Comparison of ENCODE assay signal across 8 cellular contexts in the genomic region with DNA sequence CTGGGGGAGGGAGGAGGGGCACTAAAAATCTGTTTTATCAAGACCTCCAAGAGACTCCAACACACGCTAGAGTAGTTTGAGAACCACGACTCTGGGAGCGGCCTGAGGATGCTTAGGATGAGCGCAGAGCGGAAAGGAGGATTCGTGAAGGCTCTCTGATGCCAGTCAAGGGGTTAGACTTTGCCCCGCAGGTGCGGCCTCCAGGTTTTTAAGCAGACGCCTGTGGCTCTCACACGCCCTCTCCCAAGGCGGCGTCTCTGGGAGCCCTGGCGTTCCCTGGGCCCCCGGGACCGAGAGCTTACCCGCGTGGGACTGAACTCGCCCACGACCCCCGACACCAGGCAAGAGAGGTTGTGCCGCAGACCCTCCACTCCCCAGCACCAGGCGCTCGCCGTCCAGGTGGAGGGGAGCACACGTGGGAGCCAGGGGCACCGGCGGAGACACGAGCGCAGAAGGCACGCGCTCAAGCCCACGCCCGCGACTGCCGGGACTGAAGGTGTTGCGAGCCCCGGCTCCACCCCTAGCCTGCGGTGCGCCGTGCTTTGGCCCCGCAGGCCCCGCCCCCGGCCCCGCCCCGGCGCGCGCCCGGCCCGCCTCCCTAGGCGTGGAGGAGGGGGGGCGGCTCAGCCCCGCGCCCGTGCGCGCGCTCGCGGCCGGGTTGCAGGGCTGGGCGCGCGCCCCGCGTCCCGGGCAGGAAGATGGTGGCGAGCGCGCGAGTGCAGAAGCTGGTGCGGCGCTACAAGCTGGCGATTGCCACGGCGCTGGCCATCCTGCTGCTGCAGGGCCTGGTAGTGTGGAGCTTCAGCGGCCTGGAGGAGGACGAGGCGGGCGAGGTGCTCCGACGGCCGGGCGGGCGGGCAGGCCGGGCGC. TPM values are rescaled to one million over a fixed set of nuclear protein-coding genes. Genes with fewer than 3 reads are reported as not detected.
DNase-seq lines count a peak whose midpoint lies in the region; ATAC-seq and TF ChIP-seq lines count a peak whose summit lies in the region.

A gene (plus strand): TSS at position 684 of the 870 bp plus-strand sequence. CDS start 15 bp downstream, at position 699.

- H3K27me3 ChIP-seq in HUES6 (ENCODE audit: control insufficient read depth, insufficient read depth, low read length) (peaks cover 13% of the 10 kb centered on the region), OCI-LY1 (ENCODE audit: insufficient read depth, low read length) (no peaks in the 10 kb centered on the region; the same call in 1 of the 2 replicates)

- no peak for TF ChIP-seq CTCF in OCI-LY1 (IDR thresholded peaks at IDR 0.05; ENCODE audit: low read length)

- no peaks in the 10 kb centered on the region for H3K79me2 ChIP-seq in OCI-LY1 (ENCODE audit: insufficient read depth, low read length)

- DNase-seq in COLO829 (ENCODE audit: low spot score) (peak; percentile 89), activated T-cell treated with anti-CD3 and anti-CD28 coated beads for 1 hour (ENCODE audit: low read depth) (peak; percentile 90), epithelial cell of prostate (ENCODE audit: low read depth, low spot score) (peak; percentile 27), mucosa of gallbladder (ENCODE audit: low spot score) (peak; percentile 88)
- DNase-seq in stimulated activated CD8-positive, alpha-beta memory T cell treated with anti-CD3 and anti-CD28 coated beads, Interleukin-4, amount 100 ng/mL, for 24 hours (ENCODE audit: low read depth): peak; percentile 82

- H2AFZ ChIP-seq in OCI-LY1 (ENCODE audit: low read length): peak within 1 kb of the TSS; percentile 67

- H3K9me2 ChIP-seq in OCI-LY1 (ENCODE audit: low read depth, low read length): no peaks in the 10 kb centered on the region

- no peaks in the 10 kb centered on the region; the same call in 1 of the 2 replicates for H3F3A ChIP-seq in OCI-LY1 (ENCODE audit: insufficient read depth, low read length)

- H3K27ac ChIP-seq in HUES6 (ENCODE audit: low read depth, low read length): peak within 1 kb of the TSS; percentile 35; the same call in 1 of the 2 replicates
- no peak within 1 kb of the TSS for H3K27ac ChIP-seq in OCI-LY1 (ENCODE audit: low read depth, low read length, poor library complexity, severe bottlenecking)
- H3K27ac ChIP-seq in epithelial cell of prostate: peak within 1 kb of the TSS; percentile 40

- peak within 1 kb of the TSS; percentile 97 for H3K4me3 ChIP-seq in HUES6 (ENCODE audit: low read depth, low read length)
- H3K4me3 ChIP-seq in OCI-LY1 (ENCODE audit: low read depth, low read length, poor library complexity, severe bottlenecking): peak within 1 kb of the TSS; percentile 82

- H3K4me1 ChIP-seq in HUES6 (ENCODE audit: control insufficient read depth, insufficient read depth, low read length): peaks cover 21% of the 10 kb centered on the region
- H3K4me1 ChIP-seq in OCI-LY1 (ENCODE audit: insufficient read depth, low read length, severe bottlenecking): peaks cover 17% of the 10 kb centered on the region

- no peaks in the 10 kb centered on the region for H4K20me1 ChIP-seq in OCI-LY1 (ENCODE audit: insufficient read depth, low read length)

- peaks cover 2% of the 10 kb centered on the region; the same call in 1 of the 2 replicates for H3K9me3 ChIP-seq in HUES6 (ENCODE audit: control insufficient read depth, insufficient read depth, low read depth, low read length)
- no peaks in the 10 kb centered on the region for H3K9me3 ChIP-seq in OCI-LY1 (ENCODE audit: low read length)

- peak within 1 kb of the TSS; percentile 90 for H3K4me2 ChIP-seq in OCI-LY1 (ENCODE audit: low read length)

- H3K36me3 ChIP-seq in HUES6 (ENCODE audit: control insufficient read depth, insufficient read depth, low read length): no peaks in the 10 kb centered on the region
- H3K36me3 ChIP-seq in OCI-LY1 (ENCODE audit: insufficient read depth, low read length): no peaks in the 10 kb centered on the region

- peak; percentile 69 for ATAC-seq in GM21360 (IDR thresholded peaks at IDR 0.05; ENCODE audit: unreplicated experiment)

- H3K9ac ChIP-seq in HUES6 (ENCODE audit: low read length) (peak within 1 kb of the TSS; percentile 68), OCI-LY1 (ENCODE audit: low read length) (peak within 1 kb of the TSS; percentile 84)

RNA-seq across cellular contexts. Expression of the gene that starts here (rescaled TPM):
- 37.0 TPM for total RNA-seq in mucosa of gallbladder

Comparison
In these comparisons a context has a peak if more than half of its experiments do, and no peak if none do; other contexts are left out.
1. DNase-seq: peak in every context shown above with its lines; median percentile 90 in activated T-cell treated with anti-CD3 and anti-CD28 coated beads for 1 hour; 89 in COLO829; 88 in mucosa of gallbladder; 82 in stimulated activated CD8-positive, alpha-beta memory T cell treated with anti-CD3 and anti-CD28 coated beads, Interleukin-4, amount 100 ng/mL, for 24 hours; 27 in epithelial cell of prostate.